ENCODE assay signal across 8 cellular contexts in genomic region chr6:37222125-37222967, GRCh38. TPM values are rescaled to one million over a fixed set of nuclear protein-coding genes. Genes with fewer than 3 reads are reported as not detected.
DNase-seq lines count a peak whose midpoint lies in the region; ATAC-seq and TF ChIP-seq lines count a peak whose summit lies in the region.

No MANE protein-coding gene starts in this region.

- no peaks in the 10 kb centered on the region for H3K9me3 Mint-ChIP-seq in T-cell

- under 1% methylated on average over 39 of the region's 39 CpGs for WGBS in hepatocyte (ENCODE audit: low lambda C conversion rate, missing lambda C conversion rate)

- H4K20me1 ChIP-seq in hepatocyte (ENCODE audit: insufficient read depth, poor library complexity, severe bottlenecking), result no peaks in the 10 kb centered on the region

- H3K27ac ChIP-seq in hepatocyte, result peak overlapping the region; percentile 77

- no peaks in the 10 kb centered on the region for H3K27me3 ChIP-seq in hepatocyte

- CTCF ChIA-PET in T-cell (lab: Charles Lee), result interaction anchor here (0.6 to 1.4 kb wide), 4 partner anchors 12 to 204 kb away, joined by 3 to 4 read pairs (median 4); no protein-coding TSS in a partner anchor

- H3K79me2 ChIP-seq in hepatocyte, result no peaks in the 10 kb centered on the region

- H3K9me2 ChIP-seq in hepatocyte (replicated peaks; ENCODE audit: insufficient read depth), result no peaks in the 10 kb centered on the region

- ATAC-seq in HG02798 (IDR thresholded peaks at IDR 0.05; ENCODE audit: poor library complexity, unreplicated experiment) (peak; percentile 85), T-cell (replicated peaks in 1 of 4) (peak; percentile 91 to 96 (median 93))

- H3K27ac Mint-ChIP-seq in T-cell, result peak overlapping the region in 1 of 2 donors; percentile 1

- TF ChIP-seq CTCF in GM13977 (IDR thresholded peaks at IDR 0.05; ENCODE audit: extremely low read depth, insufficient read depth, missing control alignments) (no peak), astrocyte of the cerebellum (IDR thresholded peaks at IDR 0.05; ENCODE audit: low read depth, low read length, missing control alignments) (no peak), hepatocyte (IDR thresholded peaks at IDR 0.05; ENCODE audit: poor library complexity) (no peak)

- H3K4me2 ChIP-seq in hepatocyte, result peak overlapping the region; percentile 77

- POLR2A ChIA-PET in T-cell (lab: Charles Lee), result interaction anchor here (0.6 to 0.7 kb wide), 2 partner anchors 556 to 745 kb away, joined by 3 to 4 read pairs; no protein-coding TSS in a partner anchor

- in situ Hi-C loops in GM13977 (cut with MboI; ENCODE audit: low pct_unique_long_range_greater_than_20kb, low sequenced_read_pairs, unreplicated experiment), result loop anchor here (25.0 kb wide), 1 partner anchor 460 kb away; no protein-coding TSS in a partner anchor
- in situ Hi-C loops in astrocyte of the cerebellum (cut with HindIII; ENCODE audit: low sequenced_read_pairs), result no loop called here

- H3K9me3 ChIP-seq in hepatocyte (ENCODE audit: low read depth), result no peaks in the 10 kb centered on the region

- peak overlapping the region; percentile 94 for H2AFZ ChIP-seq in hepatocyte

- no peaks in the 10 kb centered on the region for H3K36me3 ChIP-seq in hepatocyte (replicated peaks; ENCODE audit: insufficient read depth, low read depth)

- peaks cover 10% of the 10 kb centered on the region for H3K4me1 ChIP-seq in hepatocyte (ENCODE audit: insufficient read depth)

- peaks cover 9 to 12% (median 11%) of the 10 kb centered on the region in 3 donors for H3K4me1 Mint-ChIP-seq in T-cell

- H3K36me3 Mint-ChIP-seq in T-cell, result no peaks in the 10 kb centered on the region

- peak overlapping the region; percentile 44 for H3K4me3 ChIP-seq in astrocyte of the cerebellum (ENCODE audit: low read depth, low read length)
- H3K4me3 ChIP-seq in hepatocyte, result peak overlapping the region; percentile 48

- peak overlapping the region; percentile 78 to 84 (median 80) for H3K4me3 Mint-ChIP-seq in T-cell

- no peaks in the 10 kb centered on the region for H3K27me3 Mint-ChIP-seq in T-cell

- peak; percentile 88 for DNase-seq in GM13977 (ENCODE audit: low spot score)
- DNase-seq in NCI-H1417 treated with DMSO at 0.1 percent for 48 hours (lab: John Stamatoyannopoulos, UW), result peak; percentile 73
- DNase-seq in T-cell, result peak; percentile 44 to 75 (median 60)
- DNase-seq in astrocyte of the cerebellum (ENCODE audit: low read depth), result peak; percentile 50
- peak; percentile 93 for DNase-seq in hepatocyte (ENCODE audit: low spot score)
- peak; percentile 88 for DNase-seq in renal cortical epithelial cell (ENCODE audit: low read depth)
- no peak for DNase-seq in cerebellum (ENCODE audit: low spot score)

RNA-seq across cellular contexts. Expression of gene TBC1D22B, which starts 35.2 kb away (rescaled TPM):
- total RNA-seq in T-cell (10 to 100 TPM in 3 of 5 donors, 1 to 10 TPM in 2; 9.5 to 12.6 (median 10.7) TPM), hepatocyte (8.2 and 9.0 TPM in 2 replicates), renal cortical epithelial cell (8.2 and 12.5 TPM in 2 replicates), cerebellum (8.1 TPM)
- 5.2 and 8.9 TPM in 2 replicates for polyA plus RNA-seq in hepatocyte

RNA-seq across cellular contexts. Expression of gene TMEM217, which starts 35.6 kb away (rescaled TPM):
- total RNA-seq in T-cell, result 1 to 10 TPM in 1 of 5 donors, under 1 TPM in 4; 0.22 to 1.3 (median 0.49) TPM
- total RNA-seq in hepatocyte, result 0.87 and 2.7 TPM in 2 replicates
- 2.1 and 4.8 TPM in 2 replicates for polyA plus RNA-seq in hepatocyte
- total RNA-seq in renal cortical epithelial cell, result 5.7 and 13.0 TPM in 2 replicates
- total RNA-seq in cerebellum, result 1.00 TPM

RNA-seq across cellular contexts. Expression of gene PIM1, which starts 52.4 kb away (rescaled TPM):
- total RNA-seq in T-cell (100 to 1,000 TPM; 225 to 334 (median 313) TPM), hepatocyte (71.3 and 81.0 TPM in 2 replicates), renal cortical epithelial cell (6.6 and 9.9 TPM in 2 replicates), cerebellum (10.6 TPM)
- polyA plus RNA-seq in hepatocyte, result 96.6 and 99.1 TPM in 2 replicates
